13 cellular contexts compared by ENCODE assay signal in genomic region chr2:235543126-235543750, GRCh38. TPM values are rescaled to one million over a fixed set of nuclear protein-coding genes. Genes with fewer than 3 reads are reported as not detected.
A peak's percentile ranks its signal among the peaks of the same experiment; 100 is the strongest.
DNase-seq lines count a peak whose midpoint lies in the region; ATAC-seq and TF ChIP-seq lines count a peak whose summit lies in the region.
"Had no signal": no experiment of that assay in that cellular context is flagged by ENCODE, and none has a peak within 500 bp of the region (broad histone marks: within the 10 kb centered on the region; RNA-seq: fewer than 3 reads in every experiment).

No MANE protein-coding gene starts in this region.

- H3K9ac ChIP-seq in endodermal cell (ENCODE audit: extremely low read depth, low read length, poor library complexity, severe bottlenecking), result no peak overlapping the region

- H3K36me3 ChIP-seq in endodermal cell (ENCODE audit: control insufficient read depth, insufficient read depth, low read length) (no peaks in the 10 kb centered on the region), sigmoid colon (no peaks in the 10 kb centered on the region)

- no peaks in the 10 kb centered on the region for H3K27me3 Mint-ChIP-seq in endodermal cell (ENCODE audit: insufficient read depth)
- H3K27me3 Mint-ChIP-seq: CD8-positive, alpha-beta memory T cell had no signal

- H3K36me3 Mint-ChIP-seq in endodermal cell (ENCODE audit: low read depth), result no peaks in the 10 kb centered on the region
- H3K36me3 Mint-ChIP-seq: CD8-positive, alpha-beta memory T cell; naive thymus-derived CD8-positive, alpha-beta T cell had no signal

- H3K9me3 ChIP-seq in endodermal cell (ENCODE audit: control insufficient read depth, low read length) (no peaks in the 10 kb centered on the region), sigmoid colon (no peaks in the 10 kb centered on the region)
- H3K9me3 ChIP-seq: testis had no signal

- peak overlapping the region; percentile 29 for H3K4me3 Mint-ChIP-seq in endodermal cell
- H3K4me3 Mint-ChIP-seq: CD8-positive, alpha-beta memory T cell had no signal

- DNase-seq in ELF-1 (ENCODE audit: low read depth, low spot score) (peak; percentile 78), M059J (ENCODE audit: low read depth) (peak; percentile 31), endodermal cell (peak; percentile 64), posterior vena cava (ENCODE audit: low spot score) (peak; percentile 51), T-helper 1 cell (no peak), sigmoid colon (no peak), HT-29 (ENCODE audit: low spot score) (no peak)
- DNase-seq: CD8-positive, alpha-beta memory T cell; foreskin fibroblast; RPMI8226; testis had no signal

- WGBS in endodermal cell (ENCODE audit: insufficient coverage in 1 of 2, insufficient read length in 1 of 2), 2 experiments, result 84 to 88% methylated on average over 8 to 13 of the region's 13 CpGs
- WGBS in sigmoid colon, 2 donors, result 21 to 70% methylated on average over 13 of the region's 13 CpGs

- no peak for ATAC-seq in HG02763 (IDR thresholded peaks at IDR 0.05; ENCODE audit: unreplicated experiment)
- ATAC-seq: naive thymus-derived CD8-positive, alpha-beta T cell had no signal

- H3K9me3 Mint-ChIP-seq in endodermal cell, result no peaks in the 10 kb centered on the region
- H3K9me3 Mint-ChIP-seq: CD8-positive, alpha-beta memory T cell had no signal

- H3K4me1 Mint-ChIP-seq in endodermal cell, result peaks cover 18% of the 10 kb centered on the region
- H3K4me1 Mint-ChIP-seq: CD8-positive, alpha-beta memory T cell; naive thymus-derived CD8-positive, alpha-beta T cell had no signal

- H3K27ac ChIP-seq in endodermal cell (ENCODE audit: low read depth, low read length), result no peak overlapping the region
- no peak overlapping the region for H3K27ac ChIP-seq in sigmoid colon
- H3K27ac ChIP-seq: testis had no signal

- intact Hi-C loops in posterior vena cava (cut with DNase I), result no loop called here
- intact Hi-C loops in sigmoid colon (cut with DNase I), result no loop called here

- H3K4me1 ChIP-seq in endodermal cell (ENCODE audit: control insufficient read depth, insufficient read depth, low read length) (no peaks in the 10 kb centered on the region), sigmoid colon (peaks cover 0 to 6% (median 3%) of the 10 kb centered on the region in 4 donors)
- H3K4me1 ChIP-seq: testis had no signal

- TF ChIP-seq CTCF in endodermal cell (conservative IDR thresholded peaks at IDR 0.05) (no peak), sigmoid colon (IDR thresholded peaks at IDR 0.05) (no peak)

- no peak for TF ChIP-seq POLR2A in sigmoid colon (IDR thresholded peaks at IDR 0.05)

- H3K4me3 ChIP-seq in endodermal cell (ENCODE audit: low read length) (no peak overlapping the region), sigmoid colon (no peak overlapping the region)
- H3K4me3 ChIP-seq: testis had no signal

- no peak overlapping the region for H3K27ac Mint-ChIP-seq in endodermal cell
- H3K27ac Mint-ChIP-seq: CD8-positive, alpha-beta memory T cell had no signal

- H3K27me3 ChIP-seq in endodermal cell (ENCODE audit: control insufficient read depth, insufficient read depth, low read length, poor library complexity, severe bottlenecking) (no peaks in the 10 kb centered on the region), sigmoid colon (no peaks in the 10 kb centered on the region)
- H3K27me3 ChIP-seq: testis had no signal

- no peak for TF ChIP-seq EP300 in sigmoid colon (IDR thresholded peaks at IDR 0.05)

RNA-seq across cellular contexts. Expression of gene AGAP1, which starts 49.4 kb away (rescaled TPM):
- total RNA-seq in M059J (2014; rRNA removed; shearing (Covaris generic)), result 6.5 and 8.7 TPM in 2 replicates
- total RNA-seq in endodermal cell (10 to 100 TPM; 32.8 to 34.7 TPM), posterior vena cava (10 to 100 TPM; 28.9 to 33.3 TPM), sigmoid colon (10 to 100 TPM; 18.6 to 42.7 (median 23.8) TPM)
- 25.9 TPM for polyA plus RNA-seq in endodermal cell (2013, experiment 1 of 2)
- 25.0 TPM for polyA plus RNA-seq in endodermal cell (2013, experiment 2 of 2)
- 10 to 100 TPM; 10.8 to 18.5 (median 13.4) TPM for polyA plus RNA-seq in sigmoid colon
- total RNA-seq in HT-29 (2014; rRNA removed; shearing (Covaris generic)), result 31.1 and 44.8 TPM in 2 replicates

Comparison
In these comparisons a context has a peak if more than half of its experiments do, and no peak if none do; other contexts are left out.
1. DNase-seq: peak in ELF-1 (single experiment), M059J (single experiment), endodermal cell (single experiment) and posterior vena cava (single experiment); none in T-helper 1 cell (0 of 5), sigmoid colon (single experiment) and HT-29 (single experiment).